26 cellular contexts compared by ENCODE assay signal in genomic region chr17:57305918-57306317, GRCh38. TPM values are rescaled to one million over a fixed set of nuclear protein-coding genes. Genes with fewer than 3 reads are reported as not detected.
A peak's percentile ranks its signal among the peaks of the same experiment; 100 is the strongest.
DNase-seq lines count a peak whose midpoint lies in the region; ATAC-seq and TF ChIP-seq lines count a peak whose summit lies in the region.
"Had no signal": no experiment of that assay in that cellular context is flagged by ENCODE, and none has a peak within 500 bp of the region (broad histone marks: within the 10 kb centered on the region; RNA-seq: fewer than 3 reads in every experiment).

No MANE protein-coding gene starts in this region.

- H3K9me2 ChIP-seq in GM23248 (ENCODE audit: insufficient read depth): no peaks in the 10 kb centered on the region

- H3K4me3 Mint-ChIP-seq in WTC11 (no peak overlapping the region), chondrocyte (ENCODE audit: unreplicated experiment) (no peak overlapping the region)
- no peak overlapping the region for H3K4me3 Mint-ChIP-seq in naive thymus-derived CD4-positive, alpha-beta T cell
- H3K4me3 Mint-ChIP-seq: activated T-cell treated with anti-CD3 and anti-CD28 coated beads, Interleukin-2, amount 50 U/mL, for 24 hours; B cell; natural killer cell had no signal

- no peaks in the 10 kb centered on the region for H3K36me3 ChIP-seq in A673 (ENCODE audit: insufficient read depth, low read length, poor library complexity, severe bottlenecking)
- no peaks in the 10 kb centered on the region for H3K36me3 ChIP-seq in GM23248 (ENCODE audit: low read depth)
- H3K36me3 ChIP-seq in naive thymus-derived CD4-positive, alpha-beta T cell (ENCODE audit: control insufficient read depth in 2 of 3, insufficient read depth in 3 of 3, low read length in 3 of 3): no peaks in the 10 kb centered on the region
- H3K36me3 ChIP-seq: adrenal gland, MG63 had no signal

- no TSS peak for BruUV-seq in A673 (replicated peaks; lab: Mats Ljungman, UMichigan)

- H3K4me1 ChIP-seq in A673 (ENCODE audit: insufficient read depth, low read length, poor library complexity, severe bottlenecking) (no peaks in the 10 kb centered on the region), GM23248 (ENCODE audit: insufficient read depth) (no peaks in the 10 kb centered on the region)
- no peaks in the 10 kb centered on the region for H3K4me1 ChIP-seq in naive thymus-derived CD4-positive, alpha-beta T cell (ENCODE audit: control insufficient read depth in 2 of 2, insufficient read depth in 2 of 2, low read length in 2 of 2)

- H3K79me2 ChIP-seq in GM23248 (ENCODE audit: insufficient read depth): no peaks in the 10 kb centered on the region

- CTCF ChIA-PET in A673 (lab: Charles Lee): no interaction called here
- CTCF ChIA-PET in WTC11 (lab: Charles Lee): interaction anchor here (1.6 kb wide), 1 partner anchor 63 kb away, joined by 8 read pairs; no protein-coding TSS in a partner anchor
- CTCF ChIA-PET in naive thymus-derived CD4-positive, alpha-beta T cell (lab: Charles Lee): interaction anchor here (1.0 kb wide), 1 partner anchor 63 kb away, joined by 3 read pairs; no protein-coding TSS in a partner anchor

- H3K9ac ChIP-seq in GM23248: no peak overlapping the region

- no peaks in the 10 kb centered on the region for H3F3A ChIP-seq in GM23248 (ENCODE audit: insufficient read depth)

- H3K27me3 Mint-ChIP-seq in WTC11 (ENCODE audit: low read depth) (no peaks in the 10 kb centered on the region), chondrocyte (ENCODE audit: low read depth) (no peaks in the 10 kb centered on the region)
- H3K27me3 Mint-ChIP-seq in naive thymus-derived CD4-positive, alpha-beta T cell: no peaks in the 10 kb centered on the region
- H3K27me3 Mint-ChIP-seq: activated T-cell treated with anti-CD3 and anti-CD28 coated beads, Interleukin-2, amount 50 U/mL, for 24 hours; B cell had no signal

- H3K9me3 Mint-ChIP-seq in WTC11 (no peaks in the 10 kb centered on the region), chondrocyte (ENCODE audit: low read depth) (no peaks in the 10 kb centered on the region)
- peaks cover 0 to 3% (median 0%) of the 10 kb centered on the region in 11 donors for H3K9me3 Mint-ChIP-seq in naive thymus-derived CD4-positive, alpha-beta T cell
- H3K9me3 Mint-ChIP-seq: natural killer cell had no signal

- TF ChIP-seq CTCF in A673 (conservative IDR thresholded peaks at IDR 0.05; ENCODE audit: low read depth, low read length): no peak
- no peak for TF ChIP-seq CTCF in WTC11 (IDR thresholded peaks at IDR 0.05)
- TF ChIP-seq CTCF in chondrocyte (IDR thresholded peaks at IDR 0.05): no peak

- intact Hi-C loops in A673 (cut with micrococcal nuclease; ENCODE audit: unreplicated experiment): no loop called here
- intact Hi-C loops in naive thymus-derived CD4-positive, alpha-beta T cell (cut with micrococcal nuclease): no loop called here

- no peak for ATAC-seq in WTC11
- no peak for ATAC-seq in left lobe of liver
- ATAC-seq in naive thymus-derived CD4-positive, alpha-beta T cell: no peak
- ATAC-seq: GM12878, natural killer cell, Right ventricle myocardium inferior had no signal

- H3K9me3 ChIP-seq in A673 (ENCODE audit: low read depth, low read length, poor library complexity, severe bottlenecking) (no peaks in the 10 kb centered on the region), GM23248 (ENCODE audit: low read depth) (no peaks in the 10 kb centered on the region)
- H3K9me3 ChIP-seq in naive thymus-derived CD4-positive, alpha-beta T cell (ENCODE audit: control insufficient read depth in 2 of 3, low read length in 3 of 3): no peaks in the 10 kb centered on the region
- H3K9me3 ChIP-seq: adrenal gland, MG63 had no signal

- H3K27ac ChIP-seq in A673 (ENCODE audit: low read depth, low read length, poor library complexity, severe bottlenecking) (no peak overlapping the region), GM23248 (no peak overlapping the region)
- no peak overlapping the region for H3K27ac ChIP-seq in naive thymus-derived CD4-positive, alpha-beta T cell (ENCODE audit: low read depth, low read length)
- H3K27ac ChIP-seq: epithelial cell of prostate had no signal

- H2AFZ ChIP-seq in GM23248: no peak overlapping the region

- H3K4me3 ChIP-seq in A673 (ENCODE audit: low read depth, low read length, poor library complexity, severe bottlenecking) (no peak overlapping the region), GM23248 (no peak overlapping the region)
- no peak overlapping the region for H3K4me3 ChIP-seq in naive thymus-derived CD4-positive, alpha-beta T cell (ENCODE audit: low read length)
- H3K4me3 ChIP-seq: adrenal gland, GM12878, MG63 had no signal

- peaks cover 39% of the 10 kb centered on the region for H3K4me1 Mint-ChIP-seq in WTC11
- peaks cover 11% of the 10 kb centered on the region for H3K4me1 Mint-ChIP-seq in chondrocyte (ENCODE audit: low read depth)
- H3K4me1 Mint-ChIP-seq in naive thymus-derived CD4-positive, alpha-beta T cell: peaks cover 17 to 65% (median 39%) of the 10 kb centered on the region in 7 donors

- H3K27me3 ChIP-seq in A673 (replicated peaks; ENCODE audit: insufficient read depth, low read depth, low read length, poor library complexity) (no peaks in the 10 kb centered on the region), GM23248 (replicated peaks; ENCODE audit: insufficient read depth) (no peaks in the 10 kb centered on the region)
- no peaks in the 10 kb centered on the region for H3K27me3 ChIP-seq in naive thymus-derived CD4-positive, alpha-beta T cell (ENCODE audit: control insufficient read depth in 2 of 2, insufficient read depth in 2 of 2, low read length in 2 of 2)
- H3K27me3 ChIP-seq: adrenal gland, MG63 had no signal

- no peak overlapping the region for H3K4me2 ChIP-seq in GM23248 (ENCODE audit: unreplicated experiment)

- peak; percentile 10 for DNase-seq in A673 (ENCODE audit: low spot score)
- peak; percentile 32 for DNase-seq in GM23248
- no peak for DNase-seq in WTC11 (ENCODE audit: low spot score)
- DNase-seq in myocyte (ENCODE audit: low read depth): peak; percentile 43
- no peak for DNase-seq in left lobe of liver (ENCODE audit: low spot score)
- DNase-seq in chondrocyte (ENCODE audit: low spot score): no peak
- DNase-seq in H4 (ENCODE audit: low spot score): no peak
- no peak for DNase-seq in naive thymus-derived CD4-positive, alpha-beta T cell
- DNase-seq: activated CD4-positive, alpha-beta T cell treated with anti-CD3 and anti-CD28 coated beads for 4 hours; activated naive CD4-positive, alpha-beta T cell treated with Interleukin-2 at 50 U/mL for 16 hours; activated T-cell treated with anti-CD3 and anti-CD28 coated beads, Interleukin-2, amount 50 U/mL, for 24 hours; adrenal gland; COR-L47; DMS79 treated with DMSO at 0.1 percent for 48 hours; glutamatergic neuron; GOT3; MG63; natural killer cell; NCI-H1417 treated with DMSO at 0.1 percent for 48 hours; NCI-H2107; retina; small intestine had no signal

- H4K20me1 ChIP-seq in GM23248 (ENCODE audit: insufficient read depth): no peaks in the 10 kb centered on the region

- H3K36me3 Mint-ChIP-seq in WTC11 (peaks cover 10% of the 10 kb centered on the region), chondrocyte (ENCODE audit: low read depth) (peaks cover 3% of the 10 kb centered on the region)
- peaks cover 4 to 42% (median 18%) of the 10 kb centered on the region in 5 donors for H3K36me3 Mint-ChIP-seq in naive thymus-derived CD4-positive, alpha-beta T cell
- H3K36me3 Mint-ChIP-seq: natural killer cell had no signal

- POLR2A ChIA-PET in A673 (lab: Charles Lee; ENCODE audit: low non-redundant PET): no interaction called here
- POLR2A ChIA-PET in WTC11 (lab: Charles Lee): no interaction called here
- POLR2A ChIA-PET in naive thymus-derived CD4-positive, alpha-beta T cell (lab: Charles Lee): no interaction called here

- in situ Hi-C loops in GM23248 (cut with MboI): no loop called here

- WGBS in GM23248 (ENCODE audit: low coverage in 1 of 2, low lambda C conversion rate in 2 of 2, missing lambda C conversion rate in 2 of 2), 2 experiments: 52 to 68% methylated on average over 2 of the region's 2 CpGs

- H3K27ac Mint-ChIP-seq in WTC11: peak overlapping the region; percentile 61; the same call in 1 of the 2 replicates
- no peak overlapping the region for H3K27ac Mint-ChIP-seq in chondrocyte (ENCODE audit: unreplicated experiment)
- H3K27ac Mint-ChIP-seq in naive thymus-derived CD4-positive, alpha-beta T cell: peak overlapping the region in 1 of 9 donors; percentile 18
- H3K27ac Mint-ChIP-seq: activated T-cell treated with anti-CD3 and anti-CD28 coated beads, Interleukin-2, amount 50 U/mL, for 24 hours; natural killer cell had no signal

TF ChIP-seq in WTC11, 78 proteins besides CTCF, POLR2A, EP300 and RAD21 (continues in another document):
- TF ChIP-seq ZNF263 (CRISPR knock-in tag; IDR thresholded peaks at IDR 0.05; ENCODE audit: low read depth): no peak
- no peak for TF ChIP-seq ZNF416 (CRISPR knock-in tag; IDR thresholded peaks at IDR 0.05)

RNA-seq across cellular contexts. Expression of gene MSI2, which starts 49.6 kb away (rescaled TPM):
- 108 and 111 TPM in 2 replicates for total RNA-seq in A673 (2021)
- total RNA-seq in GM23248 (2014; rRNA removed; shearing (Covaris generic)): 17.9 and 18.2 TPM in 2 replicates
- polyA plus RNA-seq in GM23248 (2016; fragmentation: Nextera tagmentation; extraction: Ambion mirVana): 4.3 and 5.1 TPM in 2 replicates
- 79.9 to 87.0 TPM (median 82.1 TPM) in 3 replicates for total RNA-seq in WTC11 (2021)
- 115 and 126 TPM in 2 replicates for total RNA-seq in myocyte
- 95.2 TPM for polyA plus RNA-seq in myocyte (2012)
- 24.2 TPM for total RNA-seq in left lobe of liver
- total RNA-seq in chondrocyte: 23.1 to 55.2 TPM (median 25.5 TPM) in 3 replicates
- total RNA-seq in H4 (2014; rRNA removed; shearing (Covaris generic)): 23.6 and 27.7 TPM in 2 replicates
- total RNA-seq in naive thymus-derived CD4-positive, alpha-beta T cell: 100 to 1,000 TPM; 111 to 169 (median 150) TPM
- 1 to 10 TPM; 3.3 to 6.0 TPM for polyA plus RNA-seq in naive thymus-derived CD4-positive, alpha-beta T cell

Comparison
In these comparisons a context has a peak if more than half of its experiments do, and no peak if none do; other contexts are left out.
1. DNase-seq: peak in A673 (single experiment), GM23248 (single experiment) and myocyte (single experiment); none in WTC11 (single experiment), left lobe of liver (single experiment), chondrocyte (single experiment), H4 (single experiment) and naive thymus-derived CD4-positive, alpha-beta T cell (0 of 9).